In genomic region chr9:136685792-136686533, GRCh38 we compare ENCODE assay signal across 8 cellular contexts. TPM values are rescaled to one million over a fixed set of nuclear protein-coding genes. Genes with fewer than 3 reads are reported as not detected.
DNase-seq lines count a peak whose midpoint lies in the region; ATAC-seq and TF ChIP-seq lines count a peak whose summit lies in the region.

No MANE protein-coding gene starts in this region.

- no peak overlapping the region for H2AFZ ChIP-seq in neural progenitor cell (replicated peaks)

- peak overlapping the region in 2 of 8 donors; percentile 12 to 78 for H3K27ac Mint-ChIP-seq in CD8-positive, alpha-beta memory T cell
- H3K27ac Mint-ChIP-seq in endothelial cell (ENCODE audit: unreplicated experiment) (peak overlapping the region; percentile 67), neural progenitor cell (no peak overlapping the region)

- H3K36me3 ChIP-seq in CD8-positive, alpha-beta memory T cell (ENCODE audit: insufficient read depth, low read length): no peaks in the 10 kb centered on the region
- H3K36me3 ChIP-seq in neural progenitor cell: no peaks in the 10 kb centered on the region

- peak overlapping the region; percentile 37 for H3K4me3 ChIP-seq in CD8-positive, alpha-beta memory T cell (ENCODE audit: low read length)
- peak overlapping the region; percentile 57 for H3K4me3 ChIP-seq in neural progenitor cell

- no peaks in the 10 kb centered on the region for H3K27me3 Mint-ChIP-seq in CD8-positive, alpha-beta memory T cell
- peaks cover 48% of the 10 kb centered on the region for H3K27me3 Mint-ChIP-seq in endothelial cell (ENCODE audit: unreplicated experiment)
- H3K27me3 Mint-ChIP-seq in neural progenitor cell (ENCODE audit: insufficient read depth, low read depth): peaks cover 8% of the 10 kb centered on the region

- H3K4me2 ChIP-seq in neural progenitor cell: peak overlapping the region; percentile 85

- H3K79me2 ChIP-seq in neural progenitor cell (ENCODE audit: low read depth): no peaks in the 10 kb centered on the region

- H3K9ac ChIP-seq in neural progenitor cell: no peak overlapping the region

- no peaks in the 10 kb centered on the region for H3K9me3 Mint-ChIP-seq in CD8-positive, alpha-beta memory T cell
- H3K9me3 Mint-ChIP-seq in endothelial cell (ENCODE audit: unreplicated experiment) (no peaks in the 10 kb centered on the region), neural progenitor cell (no peaks in the 10 kb centered on the region)

- H3F3A ChIP-seq in neural progenitor cell (ENCODE audit: low read depth): peaks cover 17% of the 10 kb centered on the region

- no peaks in the 10 kb centered on the region for H3K36me3 Mint-ChIP-seq in CD8-positive, alpha-beta memory T cell
- H3K36me3 Mint-ChIP-seq in endothelial cell (ENCODE audit: low read depth, unreplicated experiment) (peaks cover 5% of the 10 kb centered on the region), neural progenitor cell (no peaks in the 10 kb centered on the region)

- no peaks in the 10 kb centered on the region for H3K9me3 ChIP-seq in CD8-positive, alpha-beta memory T cell (ENCODE audit: low read length)
- H3K9me3 ChIP-seq in neural progenitor cell (ENCODE audit: low read depth): no peaks in the 10 kb centered on the region

- H3K27ac ChIP-seq in CD8-positive, alpha-beta memory T cell (ENCODE audit: low read depth, low read length): peak overlapping the region; percentile 65
- H3K27ac ChIP-seq in neural progenitor cell: no peak overlapping the region

- peak overlapping the region; percentile 62 to 92 (median 81) for H3K4me3 Mint-ChIP-seq in CD8-positive, alpha-beta memory T cell
- H3K4me3 Mint-ChIP-seq in endothelial cell (ENCODE audit: unreplicated experiment) (peak overlapping the region; percentile 92), neural progenitor cell (peak overlapping the region; percentile 86)

- peaks cover 13% of the 10 kb centered on the region for H4K20me1 ChIP-seq in neural progenitor cell (ENCODE audit: low read depth)

- CTCF ChIA-PET in CD8-positive, alpha-beta memory T cell (lab: Charles Lee): interaction anchor here (1.0 kb wide), 1 partner anchor 14 kb away, joined by 4 read pairs; no protein-coding TSS in a partner anchor

- no peak for TF ChIP-seq CTCF in endothelial cell (IDR thresholded peaks at IDR 0.05; ENCODE audit: unreplicated experiment)
- TF ChIP-seq CTCF in neural progenitor cell (IDR thresholded peaks at IDR 0.05): no peak

- H3K27me3 ChIP-seq in CD8-positive, alpha-beta memory T cell (ENCODE audit: insufficient read depth, low read length, poor library complexity, severe bottlenecking): no peaks in the 10 kb centered on the region
- H3K27me3 ChIP-seq in neural progenitor cell: peaks cover 52% of the 10 kb centered on the region

- no peak for DNase-seq in CD8-positive, alpha-beta memory T cell
- DNase-seq in NOMO-1 treated with dmso at 0.1 percent for 144 hours (lab: John Stamatoyannopoulos, UW; ENCODE audit: unreplicated experiment): peak; percentile 20
- DNase-seq in endothelial cell (ENCODE audit: low spot score): peak; percentile 39
- no peak for DNase-seq in neural progenitor cell (ENCODE audit: low spot score)
- DNase-seq in NCI-H226: no peak
- DNase-seq in anterior cingulate cortex (lab: John Stamatoyannopoulos, UW): no peak
- DNase-seq in SW480 (ENCODE audit: low spot score): no peak

- no peak for ATAC-seq in GM21423 (IDR thresholded peaks at IDR 0.05; ENCODE audit: unreplicated experiment)

- POLR2A ChIA-PET in CD8-positive, alpha-beta memory T cell (lab: Charles Lee): no interaction called here

- H3K4me1 ChIP-seq in CD8-positive, alpha-beta memory T cell (ENCODE audit: insufficient read depth, low read length): peaks cover 11% of the 10 kb centered on the region
- peaks cover 19% of the 10 kb centered on the region for H3K4me1 ChIP-seq in neural progenitor cell

- H3K4me1 Mint-ChIP-seq in CD8-positive, alpha-beta memory T cell: peaks cover 0 to 8% (median 2%) of the 10 kb centered on the region in 3 donors
- H3K4me1 Mint-ChIP-seq in endothelial cell (ENCODE audit: unreplicated experiment): peaks cover 3% of the 10 kb centered on the region
- H3K4me1 Mint-ChIP-seq in neural progenitor cell: peaks cover 14% of the 10 kb centered on the region

RNA-seq across cellular contexts. Expression of gene AGPAT2, which starts 1.3 kb away (rescaled TPM):
- 10 to 100 TPM; 17.4 to 18.4 TPM for total RNA-seq in CD8-positive, alpha-beta memory T cell
- 32.5 TPM for polyA plus RNA-seq in CD8-positive, alpha-beta memory T cell
- total RNA-seq in endothelial cell (ENCODE audit: unreplicated experiment) (38.9 TPM), neural progenitor cell (ENCODE audit: low replicate concordance) (2.4 and 3.4 TPM in 2 replicates)

RNA-seq across cellular contexts. Expression of gene EGFL7, which starts 23.2 kb away (rescaled TPM):
- under 1 TPM; 0.61 to 0.95 TPM for total RNA-seq in CD8-positive, alpha-beta memory T cell
- polyA plus RNA-seq in CD8-positive, alpha-beta memory T cell: 0.40 TPM
- total RNA-seq in endothelial cell (ENCODE audit: unreplicated experiment) (945 TPM), neural progenitor cell (ENCODE audit: low replicate concordance) (16.5 and 47.4 TPM in 2 replicates)

RNA-seq across cellular contexts. Expression of gene DIPK1B, which starts 26.4 kb away (rescaled TPM):
- total RNA-seq in CD8-positive, alpha-beta memory T cell: not detected
- polyA plus RNA-seq in CD8-positive, alpha-beta memory T cell: not detected
- total RNA-seq in endothelial cell (ENCODE audit: unreplicated experiment) (293 TPM), neural progenitor cell (ENCODE audit: low replicate concordance) (11.8 and 52.8 TPM in 2 replicates)

RNA-seq across cellular contexts. Expression of gene LCN10, which starts 56.8 kb away (rescaled TPM):
- 1 to 10 TPM; 1.1 to 1.2 TPM for total RNA-seq in CD8-positive, alpha-beta memory T cell
- 0.22 TPM for polyA plus RNA-seq in CD8-positive, alpha-beta memory T cell
- total RNA-seq in endothelial cell (ENCODE audit: unreplicated experiment) (not detected), neural progenitor cell (ENCODE audit: low replicate concordance) (not detected in 2 replicates)

Comparison
In these comparisons a context has a peak if more than half of its experiments do, and no peak if none do; other contexts are left out.
1. DNase-seq: peak in NOMO-1 treated with dmso at 0.1 percent for 144 hours (single experiment) and endothelial cell (single experiment); none in CD8-positive, alpha-beta memory T cell (0 of 5), neural progenitor cell (single experiment), NCI-H226 (single experiment), anterior cingulate cortex (0 of 58) and SW480 (single experiment).
2. RNA of gene EGFL7, which starts 23.2 kb away (total RNA-seq): 945 TPM in endothelial cell (single experiment); 16.5 to 47.4 TPM in neural progenitor cell and 0.61 to 0.95 TPM in CD8-positive, alpha-beta memory T cell; every median in the first group is over 10 times any median in the second.
3. Peak in every context shown above with its lines, with median percentiles within 50 percentile points of each other: H3K4me3 Mint-ChIP-seq.